In genomic region chr6:112021911-112022310, GRCh38 we compare ENCODE assay signal across 24 cellular contexts. TPM values are rescaled to one million over a fixed set of nuclear protein-coding genes. Genes with fewer than 3 reads are reported as not detected.
A peak's percentile ranks its signal among the peaks of the same experiment; 100 is the strongest.
DNase-seq lines count a peak whose midpoint lies in the region; ATAC-seq, FAIRE-seq and TF ChIP-seq lines count a peak whose summit lies in the region.
"Had no signal": no experiment of that assay in that cellular context is flagged by ENCODE, and none has a peak within 500 bp of the region (broad histone marks: within the 10 kb centered on the region; RNA-seq: fewer than 3 reads in every experiment).

No MANE protein-coding gene starts in this region.

- no peak overlapping the region for H2BK5ac ChIP-seq in neuronal stem cell (ENCODE audit: low read length)

- H2BK120ac ChIP-seq in neuronal stem cell (ENCODE audit: low read depth, low read length), result no peak overlapping the region

- no peak overlapping the region for H3K23ac ChIP-seq in neuronal stem cell (ENCODE audit: low read depth, low read length, poor library complexity)

- no peak overlapping the region for H3K4me3 ChIP-seq in neuronal stem cell (ENCODE audit: low read length in 2 of 2)
- H3K4me3 ChIP-seq: K562, MG63 had no signal

- H3K14ac ChIP-seq in neuronal stem cell (ENCODE audit: low read length), result no peak overlapping the region

- no peak overlapping the region for H2BK15ac ChIP-seq in neuronal stem cell (ENCODE audit: low read length)

- ATAC-seq in GM21786 (IDR thresholded peaks at IDR 0.05; ENCODE audit: unreplicated experiment), result no peak
- ATAC-seq: CD8-positive, alpha-beta T cell; K562; Panc1 had no signal

- TF ChIP-seq POLR2A in H54 (IDR thresholded peaks at IDR 0.05; ENCODE audit: low read depth, low read length), result no peak

- H3K9me3 Mint-ChIP-seq in activated naive CD4-positive, alpha-beta T cell treated with anti-CD3 and anti-CD28 coated beads, Interleukin-2, amount 50 U/mL, for 24 hours, result peaks cover 12% of the 10 kb centered on the region
- H3K9me3 Mint-ChIP-seq in T-helper 2 cell treated with Interferon-gamma antibody and Interleukin-4, amounts not matched to agents 5 μg/mL and 100 μg/mL, for 36 hours, result peaks cover 18% of the 10 kb centered on the region

- H3K27me3 Mint-ChIP-seq in activated naive CD4-positive, alpha-beta T cell treated with anti-CD3 and anti-CD28 coated beads, Interleukin-2, amount 50 U/mL, for 24 hours, result no peaks in the 10 kb centered on the region
- no peaks in the 10 kb centered on the region for H3K27me3 Mint-ChIP-seq in T-helper 2 cell treated with Interferon-gamma antibody and Interleukin-4, amounts not matched to agents 5 μg/mL and 100 μg/mL, for 36 hours (ENCODE audit: low read depth)

- no peak overlapping the region for H3K4ac ChIP-seq in neuronal stem cell (ENCODE audit: low read length)

- H3K9me3 ChIP-seq in neuronal stem cell (replicated peaks in 1 of 2; ENCODE audit: control insufficient read depth in 2 of 2, insufficient read depth in 1 of 2, low read depth in 1 of 2, low read length in 2 of 2), result peaks cover 6 to 10% of the 10 kb centered on the region in 2 donors
- H3K9me3 ChIP-seq: Caco-2, MG63 had no signal

- no peak for FAIRE-seq in H54 (lab: Jason Lieb, UNC)
- FAIRE-seq: GM12892, GM19239, HTR-8/SVneo, K562 had no signal

- WGBS in neuronal stem cell (ENCODE audit: extremely low coverage in 2 of 2, insufficient read length in 2 of 2, insufficient replicate concordance in 1 of 2), 2 donors, result no CpG with 5 or more reads among the region's 5 CpGs

- DNase-seq in activated naive CD4-positive, alpha-beta T cell (lab: John Stamatoyannopoulos, UW), result no peak
- no peak for DNase-seq in T-helper 2 cell treated with Interferon-gamma antibody and Interleukin-4, amounts not matched to agents 5 μg/mL and 100 μg/mL, for 36 hours (ENCODE audit: low spot score)
- no peak for DNase-seq in neuronal stem cell (ENCODE audit: low spot score)
- no peak for DNase-seq in H54 (ENCODE audit: insufficient read length, low spot score)
- no peak for DNase-seq in DMS79 treated with DMSO at 0.1 percent for 48 hours (lab: John Stamatoyannopoulos, UW)
- DNase-seq: C1 segment of cervical spinal cord; Caco-2; CD8-positive, alpha-beta T cell; DND-41; H7; MG63; NCI-H1694; NCI-H2029 treated with DMSO at 0.1 percent for 48 hours; NCI-H446 treated with DMSO at 0.1 percent for 48 hours; NCI-H526; SHP77 had no signal

- H4K91ac ChIP-seq in neuronal stem cell (ENCODE audit: low read depth, low read length, poor library complexity), result no peak overlapping the region

- H3K27ac Mint-ChIP-seq in activated naive CD4-positive, alpha-beta T cell treated with anti-CD3 and anti-CD28 coated beads, Interleukin-2, amount 50 U/mL, for 24 hours, result peak overlapping the region; percentile 3
- peak overlapping the region; percentile 59 for H3K27ac Mint-ChIP-seq in T-helper 2 cell treated with Interferon-gamma antibody and Interleukin-4, amounts not matched to agents 5 μg/mL and 100 μg/mL, for 36 hours
- H3K27ac Mint-ChIP-seq: CD8-positive, alpha-beta T cell had no signal

- no peaks in the 10 kb centered on the region for H3K36me3 ChIP-seq in neuronal stem cell (replicated peaks in 1 of 2; ENCODE audit: control insufficient read depth in 2 of 2, insufficient read depth in 2 of 2, low read length in 2 of 2)
- H3K36me3 ChIP-seq: MG63 had no signal

- no peak overlapping the region for H3K18ac ChIP-seq in neuronal stem cell (ENCODE audit: low read length)

- no peak overlapping the region for H3K27ac ChIP-seq in neuronal stem cell (replicated peaks; ENCODE audit: low read length)
- H3K27ac ChIP-seq: RWPE1 had no signal

- no peaks in the 10 kb centered on the region for H3K79me1 ChIP-seq in neuronal stem cell (ENCODE audit: low read depth, low read length)

- no peaks in the 10 kb centered on the region for H3K27me3 ChIP-seq in neuronal stem cell (ENCODE audit: control insufficient read depth in 3 of 3, insufficient read depth in 3 of 3, low read depth in 1 of 3, low read length in 3 of 3)
- H3K27me3 ChIP-seq: MG63 had no signal

- no peak overlapping the region for H3K9ac ChIP-seq in neuronal stem cell (ENCODE audit: low read depth, low read length, poor library complexity)

- no peak overlapping the region for H4K8ac ChIP-seq in neuronal stem cell (ENCODE audit: low read depth, low read length)

- no peak overlapping the region for H3K4me2 ChIP-seq in neuronal stem cell (ENCODE audit: insufficient read depth, low read length, poor library complexity, severe bottlenecking)

- H2AK5ac ChIP-seq in neuronal stem cell (ENCODE audit: low read depth, low read length), result no peak overlapping the region

- H2BK12ac ChIP-seq in neuronal stem cell (ENCODE audit: low read length), result no peak overlapping the region

- H3K36me3 Mint-ChIP-seq in activated naive CD4-positive, alpha-beta T cell treated with anti-CD3 and anti-CD28 coated beads, Interleukin-2, amount 50 U/mL, for 24 hours, result peaks cover 12% of the 10 kb centered on the region
- peaks cover 14% of the 10 kb centered on the region for H3K36me3 Mint-ChIP-seq in T-helper 2 cell treated with Interferon-gamma antibody and Interleukin-4, amounts not matched to agents 5 μg/mL and 100 μg/mL, for 36 hours (ENCODE audit: low read depth)

- H3K4me3 Mint-ChIP-seq in activated naive CD4-positive, alpha-beta T cell treated with anti-CD3 and anti-CD28 coated beads, Interleukin-2, amount 50 U/mL, for 24 hours, result no peak overlapping the region
- H3K4me3 Mint-ChIP-seq in T-helper 2 cell treated with Interferon-gamma antibody and Interleukin-4, amounts not matched to agents 5 μg/mL and 100 μg/mL, for 36 hours, result peak overlapping the region; percentile 39
- H3K4me3 Mint-ChIP-seq: CD8-positive, alpha-beta T cell had no signal

- peak overlapping the region; percentile 63 for H2AFZ ChIP-seq in neuronal stem cell (ENCODE audit: low read length)

- H3K4me1 Mint-ChIP-seq in activated naive CD4-positive, alpha-beta T cell treated with anti-CD3 and anti-CD28 coated beads, Interleukin-2, amount 50 U/mL, for 24 hours, result peaks cover 66% of the 10 kb centered on the region
- H3K4me1 Mint-ChIP-seq in T-helper 2 cell treated with Interferon-gamma antibody and Interleukin-4, amounts not matched to agents 5 μg/mL and 100 μg/mL, for 36 hours (ENCODE audit: low read depth), result peaks cover 37% of the 10 kb centered on the region

- H3K4me1 ChIP-seq in neuronal stem cell (ENCODE audit: control insufficient read depth in 2 of 2, insufficient read depth in 1 of 2, low read depth in 1 of 2, low read length in 2 of 2), result peaks cover 9 to 25% of the 10 kb centered on the region in 2 donors
- H3K4me1 ChIP-seq: Caco-2 had no signal

RNA-seq across cellular contexts. Expression of gene CCN6, which starts 32.0 kb away (rescaled TPM):
- not detected for polyA plus RNA-seq in neuronal stem cell (2013, experiment 1 of 2)
- not detected for polyA plus RNA-seq in neuronal stem cell (2013, experiment 2 of 2)
